Comparison of ENCODE assay signal across 20 cellular contexts in the genomic region with DNA sequence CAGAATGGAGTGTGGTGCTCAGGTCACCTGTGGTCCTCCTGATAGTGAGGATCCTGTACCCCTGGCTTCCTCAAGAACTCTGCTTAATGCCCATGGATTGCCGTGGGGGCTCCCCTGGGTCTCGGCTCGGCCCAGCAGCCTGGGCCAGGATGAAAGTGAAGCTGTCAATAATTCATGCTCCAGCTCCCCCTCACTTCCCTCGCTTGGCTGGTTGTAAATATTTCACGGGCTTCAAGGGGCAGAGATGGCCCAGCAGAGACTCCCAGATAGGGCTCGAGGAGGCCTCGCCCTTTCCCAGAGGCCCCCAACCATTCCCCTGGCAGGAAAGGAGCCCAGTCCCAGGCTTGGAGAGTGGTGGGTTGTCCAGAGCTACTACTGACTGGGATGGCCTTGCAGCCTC. TPM values are rescaled to one million over a fixed set of nuclear protein-coding genes. Genes with fewer than 3 reads are reported as not detected.
A peak's percentile ranks its signal among the peaks of the same experiment; 100 is the strongest.
DNase-seq lines count a peak whose midpoint lies in the region; ATAC-seq lines count a peak whose summit lies in the region.
"Had no signal": no experiment of that assay in that cellular context is flagged by ENCODE, and none has a peak within 500 bp of the region (broad histone marks: within the 10 kb centered on the region; RNA-seq: fewer than 3 reads in every experiment).

No MANE protein-coding gene starts in this region.

- H3K36me3 ChIP-seq in SJCRH30 = no peaks in the 10 kb centered on the region

- H3K27me3 Mint-ChIP-seq in activated CD8-positive, alpha-beta memory T cell treated with anti-CD3 and anti-CD28 coated beads, Interleukin-2, amount 10 ng/mL, durations not matched to agents 7 days and 5 days = peaks cover 28% of the 10 kb centered on the region
- H3K27me3 Mint-ChIP-seq in T-helper 17 cell = peaks cover 74% of the 10 kb centered on the region

- 0 out of 2 replicates have a peak, but pooled peaks cover 19% of the 10 kb centered on the region for H3K27me3 ChIP-seq in SJCRH30

- no peak overlapping the region for H3K4me3 ChIP-seq in SJCRH30

- peaks cover 8% of the 10 kb centered on the region for H3K4me1 Mint-ChIP-seq in activated CD8-positive, alpha-beta memory T cell treated with anti-CD3 and anti-CD28 coated beads, Interleukin-2, amount 10 ng/mL, durations not matched to agents 7 days and 5 days
- H3K4me1 Mint-ChIP-seq in T-helper 17 cell = no peaks in the 10 kb centered on the region
- H3K4me1 Mint-ChIP-seq: B cell; CD4-positive, alpha-beta memory T cell had no signal

- peak; percentile 31 for DNase-seq in activated CD8-positive, alpha-beta memory T cell treated with anti-CD3 and anti-CD28 coated beads, Interleukin-2, amount 10 ng/mL, durations not matched to agents 7 days and 5 days
- DNase-seq in activated CD8-positive, alpha-beta memory T cell treated with anti-CD3 and anti-CD28 coated beads for 24 hours = no peak
- DNase-seq in left kidney (ENCODE audit: low read depth, low spot score) = peak; percentile 67
- DNase-seq in retina = peak; percentile 68
- DNase-seq in substantia nigra (lab: John Stamatoyannopoulos, UW) = no peak
- no peak for DNase-seq in T-helper 17 cell
- no peak for DNase-seq in SJCRH30
- DNase-seq: C1 segment of cervical spinal cord; Calu3; CD4-positive, alpha-beta memory T cell; COR-L47; DMS53; DMS79 treated with DMSO at 0.1 percent for 48 hours; GF-D8; GOT3; HCEC 1CT had no signal

- no peaks in the 10 kb centered on the region for H3K9me3 Mint-ChIP-seq in activated CD8-positive, alpha-beta memory T cell treated with anti-CD3 and anti-CD28 coated beads, Interleukin-2, amount 10 ng/mL, durations not matched to agents 7 days and 5 days (ENCODE audit: low read depth)

- no peaks in the 10 kb centered on the region for H3K9me3 ChIP-seq in T-helper 17 cell (ENCODE audit: control insufficient read depth, low read length, poor library complexity, severe bottlenecking)
- H3K9me3 ChIP-seq in SJCRH30 (replicated peaks) = no peaks in the 10 kb centered on the region

- no peaks in the 10 kb centered on the region for H3K4me1 ChIP-seq in SJCRH30

- ATAC-seq in activated CD8-positive, alpha-beta memory T cell treated with anti-CD3 and anti-CD28 coated beads, Interleukin-2, amount 10 ng/mL, durations not matched to agents 7 days and 5 days = no peak
- no peak for ATAC-seq in T-helper 17 cell

- CTCF ChIA-PET in activated CD8-positive, alpha-beta memory T cell treated with anti-CD3 and anti-CD28 coated beads, Interleukin-2, amount 10 ng/mL, durations not matched to agents 7 days and 5 days (lab: Charles Lee) = interaction anchor here (0.9 to 1.6 kb wide), 2 partner anchors 24 to 53 kb away, joined by 3 read pairs; no protein-coding TSS in a partner anchor

- no peaks in the 10 kb centered on the region for H3K36me3 Mint-ChIP-seq in activated CD8-positive, alpha-beta memory T cell treated with anti-CD3 and anti-CD28 coated beads, Interleukin-2, amount 10 ng/mL, durations not matched to agents 7 days and 5 days
- H3K36me3 Mint-ChIP-seq in T-helper 17 cell (ENCODE audit: low read depth) = peaks cover 8% of the 10 kb centered on the region
- H3K36me3 Mint-ChIP-seq: CD4-positive, alpha-beta memory T cell had no signal

- H3K27ac ChIP-seq in substantia nigra (ENCODE audit: low read depth, low read length, poor library complexity, severe bottlenecking) (no peak overlapping the region), SJCRH30 (no peak overlapping the region)
- H3K27ac ChIP-seq: 22Rv1 had no signal

- no peak overlapping the region for H3K4me3 Mint-ChIP-seq in activated CD8-positive, alpha-beta memory T cell treated with anti-CD3 and anti-CD28 coated beads, Interleukin-2, amount 10 ng/mL, durations not matched to agents 7 days and 5 days
- H3K4me3 Mint-ChIP-seq in T-helper 17 cell = no peak overlapping the region
- H3K4me3 Mint-ChIP-seq: B cell; CD4-positive, alpha-beta memory T cell had no signal

- no peak overlapping the region for H3K27ac Mint-ChIP-seq in activated CD8-positive, alpha-beta memory T cell treated with anti-CD3 and anti-CD28 coated beads, Interleukin-2, amount 10 ng/mL, durations not matched to agents 7 days and 5 days
- H3K27ac Mint-ChIP-seq in T-helper 17 cell = no peak overlapping the region
- H3K27ac Mint-ChIP-seq: B cell; CD4-positive, alpha-beta memory T cell had no signal

RNA-seq across cellular contexts. Expression of a gene that starts 42.7 kb away (rescaled TPM):
- not detected for total RNA-seq in activated CD8-positive, alpha-beta memory T cell treated with anti-CD3 and anti-CD28 coated beads, Interleukin-2, amount 10 ng/mL, durations not matched to agents 7 days and 5 days
- not detected for total RNA-seq in T-helper 17 cell
- not detected in 2 replicates for total RNA-seq in SJCRH30 (2014; rRNA removed; shearing (Covaris generic))
- total RNA-seq: B cell; Calu3; CD4-positive, alpha-beta memory T cell; Daoy; G401 had no signal

RNA-seq across cellular contexts. Expression of a gene that starts 44.5 kb away (rescaled TPM):
- 1 to 10 TPM; 2.4 to 3.7 TPM for total RNA-seq in activated CD8-positive, alpha-beta memory T cell treated with anti-CD3 and anti-CD28 coated beads, Interleukin-2, amount 10 ng/mL, durations not matched to agents 7 days and 5 days
- 1 to 10 TPM; 3.1 to 3.9 TPM for total RNA-seq in T-helper 17 cell
- total RNA-seq in SJCRH30 (2014; rRNA removed; shearing (Covaris generic)) = not detected in 2 replicates
- total RNA-seq: Calu3, G401 had no signal

Comparison
In these comparisons a context has a peak if more than half of its experiments do, and no peak if none do; other contexts are left out.
1. DNase-seq: peak in activated CD8-positive, alpha-beta memory T cell treated with anti-CD3 and anti-CD28 coated beads, Interleukin-2, amount 10 ng/mL, durations not matched to agents 7 days and 5 days (single experiment), left kidney (single experiment) and retina (single experiment); none in activated CD8-positive, alpha-beta memory T cell treated with anti-CD3 and anti-CD28 coated beads for 24 hours (single experiment), substantia nigra (0 of 49), T-helper 17 cell (0 of 3) and SJCRH30 (0 of 2).